Comparison of ENCODE assay signal across 1 cellular context in genomic region chr2:113854208-113854607, GRCh38.
A peak's percentile ranks its signal among the peaks of the same experiment; 100 is the strongest.
TF ChIP-seq lines count a peak whose summit lies in the region.

No MANE protein-coding gene starts in this region.

TF ChIP-seq in HepG2, 621 proteins besides CTCF, POLR2A, EP300 and RAD21:
- TF ChIP-seq ZBTB14 (CRISPR knock-in tag; IDR thresholded peaks at IDR 0.05), result no peak
- TF ChIP-seq MYPOP (CRISPR knock-in tag; IDR thresholded peaks at IDR 0.05), result no peak
- TF ChIP-seq ZNF12 (CRISPR knock-in tag; IDR thresholded peaks at IDR 0.05), result peak; percentile 94
